In the genomic region with DNA sequence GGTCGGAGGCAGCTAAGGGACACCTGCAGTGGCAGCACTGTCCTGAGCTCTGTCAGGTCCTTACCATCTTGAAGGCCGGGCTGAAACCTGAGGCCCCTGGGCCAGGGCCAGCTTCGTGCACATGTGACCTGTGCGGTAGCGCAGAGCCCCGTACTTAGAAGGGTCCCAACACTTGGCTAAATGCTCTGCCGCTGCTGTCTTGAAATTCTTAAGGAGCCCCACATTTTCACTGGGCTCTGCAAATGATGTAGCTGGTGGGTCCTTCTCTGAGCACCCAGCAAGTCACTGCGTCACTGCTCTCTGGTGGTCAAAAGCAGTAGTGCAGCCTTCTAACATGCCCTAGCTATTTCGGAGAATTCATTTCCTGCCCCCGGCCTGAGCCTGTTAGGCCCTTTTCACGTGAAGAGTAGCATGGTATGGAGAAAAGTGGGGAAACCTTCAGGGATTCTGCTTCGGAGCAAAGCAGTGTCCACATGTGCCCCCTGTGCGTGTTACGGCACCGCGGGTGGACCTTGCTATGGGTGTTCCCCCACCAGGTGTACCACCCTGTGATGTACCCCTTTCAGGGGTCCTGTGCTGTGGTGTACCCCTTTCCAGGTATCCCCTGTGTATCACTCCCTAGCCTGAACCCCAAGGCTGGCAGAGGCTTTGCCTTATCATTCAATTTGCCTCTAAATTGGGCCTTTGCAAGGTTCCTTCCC, we compare ENCODE assay signal across 8 cellular contexts.
DNase-seq lines count a peak whose midpoint lies in the region; ATAC-seq and TF ChIP-seq lines count a peak whose summit lies in the region.

No MANE protein-coding gene starts in this region.

- TF ChIP-seq CTCF in 22Rv1 (IDR thresholded peaks at IDR 0.05) (peak; percentile 93), GM12872 (IDR thresholded peaks at IDR 0.05; ENCODE audit: insufficient read depth, low read depth, low read length) (peak; percentile 96), RWPE1 (conservative IDR thresholded peaks at IDR 0.05; ENCODE audit: low read depth) (peak; percentile 88), omental fat pad (IDR thresholded peaks at IDR 0.05) (peak in 2 of 3 donors; percentile 71 to 78), thyroid gland (IDR thresholded peaks at IDR 0.05) (peak; percentile 64 to 93 (median 79))

- H3K4me3 ChIP-seq in thyroid gland (replicated peaks in 1 of 3) = no peak overlapping the region

- H3K27ac ChIP-seq in 22Rv1 = no peak overlapping the region
- no peak overlapping the region for H3K27ac ChIP-seq in RWPE1
- H3K27ac ChIP-seq in thyroid gland = no peak overlapping the region

- no peaks in the 10 kb centered on the region for H3K36me3 ChIP-seq in thyroid gland

- intact Hi-C loops in thyroid gland (cut with DNase I) = loop anchor here (5.0 kb wide), 1 partner anchor 82 kb away; the partner anchor contains the start of gene TMEM266

- ATAC-seq in omental fat pad (ENCODE audit: low FRiP score) = peak; percentile 70

- CTCF ChIA-PET in RWPE1 (lab: Yijun Ruan, JAX) = interaction anchor here (0.5 to 4.0 kb wide), 13 partner anchors 10 to 371 kb away, joined by 3 to 62 read pairs (median 3); partner anchors contain the start of genes FBXO22 and TMEM266

- no peaks in the 10 kb centered on the region for H3K27me3 ChIP-seq in thyroid gland

- peaks cover 0 to 7% of the 10 kb centered on the region in 2 donors for H3K4me1 ChIP-seq in thyroid gland

- DNase-seq in HuH-7 (ENCODE audit: low spot score) (peak; percentile 86), RWPE1 (ENCODE audit: low spot score) (peak; percentile 84), germinal center (ENCODE audit: low spot score) (peak; percentile 84), omental fat pad (ENCODE audit: low spot score) (peak; percentile 90), thyroid gland (peak; percentile 65 to 69)
- DNase-seq in activated T-helper 9 cell treated with anti-CD3 and anti-CD28 coated beads, Interleukin-2, amount 50 U/mL, for 16 hours (ENCODE audit: low read depth) = peak; percentile 53

- no peak for TF ChIP-seq POLR2A in thyroid gland (IDR thresholded peaks at IDR 0.05)

- POLR2A ChIA-PET in RWPE1 (lab: Yijun Ruan, JAX; ENCODE audit: low non-redundant PET) = interaction anchor here (1.2 kb wide), 1 partner anchor 15 kb away, joined by 3 read pairs; no protein-coding TSS in a partner anchor

- 19 to 23% methylated on average over 10 to 16 of the region's 16 CpGs for WGBS in thyroid gland, 2 donors

- no peaks in the 10 kb centered on the region for H3K9me3 ChIP-seq in thyroid gland
